In genomic region chr11:64313491-64314145, GRCh38 we compare ENCODE assay signal across 9 cellular contexts. TPM values are rescaled to one million over a fixed set of nuclear protein-coding genes. Genes with fewer than 3 reads are reported as not detected.
DNase-seq lines count a peak whose midpoint lies in the region; ATAC-seq and TF ChIP-seq lines count a peak whose summit lies in the region.
"Had no signal": no experiment of that assay in that cellular context is flagged by ENCODE, and none has a peak within 500 bp of the region (broad histone marks: within the 10 kb centered on the region; RNA-seq: fewer than 3 reads in every experiment).

No MANE protein-coding gene starts in this region.

- H3K36me3 Mint-ChIP-seq in memory B cell = peaks cover 7% of the 10 kb centered on the region
- H3K36me3 Mint-ChIP-seq in activated T-helper 2 cell treated with anti-CD3 and anti-CD28 coated beads, Interferon-gamma antibody, Interleukin-2, Interleukin-4, amounts not matched to agents 10 μg/mL and 5 μg/mL and 100 μg/mL, durations not matched to agents 14 hours and 24 hours and 36 hours (ENCODE audit: low read depth) = peaks cover 50% of the 10 kb centered on the region

- peaks cover 0 to 54% (median 0%) of the 10 kb centered on the region in 4 donors for H3K4me1 ChIP-seq in Peyer's patch
- H3K4me1 ChIP-seq in thyroid gland = peaks cover 0 to 6% of the 10 kb centered on the region in 2 donors

- no peak for DNase-seq in Peyer's patch
- no peak for DNase-seq in memory B cell (ENCODE audit: low spot score in 2 of 2)
- DNase-seq in thyroid gland = no peak
- DNase-seq in NK-92 (lab: John Stamatoyannopoulos, UW; ENCODE audit: unreplicated experiment) = no peak
- no peak for DNase-seq in activated T-helper 2 cell treated with anti-CD3 and anti-CD28 coated beads, Interferon-gamma antibody, Interleukin-2, Interleukin-4, amounts not matched to agents 10 μg/mL and 5 μg/mL and 100 μg/mL, durations not matched to agents 14 hours and 24 hours and 36 hours (ENCODE audit: low spot score)
- DNase-seq: PC-3 had no signal

- intact Hi-C loops in thyroid gland (cut with DNase I) = no loop called here
- intact Hi-C loops in activated T-helper 2 cell treated with anti-CD3 and anti-CD28 coated beads, Interferon-gamma antibody, Interleukin-2, Interleukin-4, amounts not matched to agents 10 μg/mL and 5 μg/mL and 100 μg/mL, durations not matched to agents 14 hours and 24 hours and 36 hours (cut with micrococcal nuclease) = no loop called here

- H3K36me3 ChIP-seq in Peyer's patch (peaks cover 0 to 36% (median 0%) of the 10 kb centered on the region in 3 donors), thyroid gland (peaks cover 11 to 23% of the 10 kb centered on the region in 2 donors)

- no peak for TF ChIP-seq CTCF in Peyer's patch (IDR thresholded peaks at IDR 0.05)
- TF ChIP-seq CTCF in thyroid gland (IDR thresholded peaks at IDR 0.05) = no peak

- H3K9me3 ChIP-seq in Peyer's patch (no peaks in the 10 kb centered on the region), thyroid gland (no peaks in the 10 kb centered on the region)

- no peaks in the 10 kb centered on the region for H3K9me3 Mint-ChIP-seq in memory B cell
- no peaks in the 10 kb centered on the region for H3K9me3 Mint-ChIP-seq in activated T-helper 2 cell treated with anti-CD3 and anti-CD28 coated beads, Interferon-gamma antibody, Interleukin-2, Interleukin-4, amounts not matched to agents 10 μg/mL and 5 μg/mL and 100 μg/mL, durations not matched to agents 14 hours and 24 hours and 36 hours

- no peaks in the 10 kb centered on the region for H3K27me3 Mint-ChIP-seq in memory B cell
- no peaks in the 10 kb centered on the region for H3K27me3 Mint-ChIP-seq in activated T-helper 2 cell treated with anti-CD3 and anti-CD28 coated beads, Interferon-gamma antibody, Interleukin-2, Interleukin-4, amounts not matched to agents 10 μg/mL and 5 μg/mL and 100 μg/mL, durations not matched to agents 14 hours and 24 hours and 36 hours (ENCODE audit: low read depth)

- H3K4me3 ChIP-seq in Peyer's patch (peak overlapping the region in 1 of 4 donors; percentile 18), thyroid gland (replicated peaks in 1 of 3) (no peak overlapping the region)

- H3K27ac ChIP-seq in Peyer's patch = peak overlapping the region; percentile 31 to 70 (median 46)
- H3K27ac ChIP-seq in cingulate gyrus (ENCODE audit: low read depth, low read length) = peak overlapping the region; percentile 44
- peak overlapping the region in 2 of 3 donors; percentile 24 to 50 for H3K27ac ChIP-seq in thyroid gland
- H3K27ac ChIP-seq: parathyroid adenoma had no signal

- ATAC-seq in memory B cell (ENCODE audit: low read depth) (no peak), GM19035 (IDR thresholded peaks at IDR 0.05; ENCODE audit: unreplicated experiment) (no peak)
- ATAC-seq: PC-3 had no signal

- no peak overlapping the region for H3K4me3 Mint-ChIP-seq in memory B cell
- H3K4me3 Mint-ChIP-seq in activated T-helper 2 cell treated with anti-CD3 and anti-CD28 coated beads, Interferon-gamma antibody, Interleukin-2, Interleukin-4, amounts not matched to agents 10 μg/mL and 5 μg/mL and 100 μg/mL, durations not matched to agents 14 hours and 24 hours and 36 hours (ENCODE audit: low read depth) = no peak overlapping the region

- WGBS in thyroid gland, 2 donors = 83 to 86% methylated on average over 15 to 18 of the region's 18 CpGs

- peak overlapping the region; percentile 68 for H3K27ac Mint-ChIP-seq in memory B cell
- no peak overlapping the region for H3K27ac Mint-ChIP-seq in activated T-helper 2 cell treated with anti-CD3 and anti-CD28 coated beads, Interferon-gamma antibody, Interleukin-2, Interleukin-4, amounts not matched to agents 10 μg/mL and 5 μg/mL and 100 μg/mL, durations not matched to agents 14 hours and 24 hours and 36 hours

- peaks cover 16% of the 10 kb centered on the region for H3K4me1 Mint-ChIP-seq in memory B cell
- H3K4me1 Mint-ChIP-seq in activated T-helper 2 cell treated with anti-CD3 and anti-CD28 coated beads, Interferon-gamma antibody, Interleukin-2, Interleukin-4, amounts not matched to agents 10 μg/mL and 5 μg/mL and 100 μg/mL, durations not matched to agents 14 hours and 24 hours and 36 hours (ENCODE audit: low read depth) = peaks cover 20% of the 10 kb centered on the region

- no peak for TF ChIP-seq POLR2A in Peyer's patch (IDR thresholded peaks at IDR 0.05)
- TF ChIP-seq POLR2A in thyroid gland (IDR thresholded peaks at IDR 0.05) = no peak

- H3K27me3 ChIP-seq in Peyer's patch = no peaks in the 10 kb centered on the region
- H3K27me3 ChIP-seq in thyroid gland = no peaks in the 10 kb centered on the region

RNA-seq across cellular contexts. Expression of gene TRMT112, which starts 3.7 kb away (rescaled TPM):
- total RNA-seq in Peyer's patch = 100 to 1,000 TPM in 1 of 4 donors, 10 to 100 TPM in 3; 55.3 to 163 (median 63.1) TPM
- 100 to 1,000 TPM; 228 to 435 (median 237) TPM for total RNA-seq in thyroid gland
- 290 and 291 TPM in 2 replicates for total RNA-seq in activated T-helper 2 cell treated with anti-CD3 and anti-CD28 coated beads, Interferon-gamma antibody, Interleukin-2, Interleukin-4, amounts not matched to agents 10 μg/mL and 5 μg/mL and 100 μg/mL, durations not matched to agents 14 hours and 24 hours and 36 hours

RNA-seq across cellular contexts. Expression of gene PRDX5, which starts 4.3 kb away (rescaled TPM):
- 100 to 1,000 TPM; 202 to 345 (median 268) TPM for total RNA-seq in Peyer's patch
- total RNA-seq in thyroid gland = 100 to 1,000 TPM; 384 to 962 (median 653) TPM
- total RNA-seq in activated T-helper 2 cell treated with anti-CD3 and anti-CD28 coated beads, Interferon-gamma antibody, Interleukin-2, Interleukin-4, amounts not matched to agents 10 μg/mL and 5 μg/mL and 100 μg/mL, durations not matched to agents 14 hours and 24 hours and 36 hours = 112 and 118 TPM in 2 replicates

RNA-seq across cellular contexts. Expression of gene ESRRA, which starts 8.3 kb away (rescaled TPM):
- total RNA-seq in Peyer's patch (100 to 1,000 TPM; 151 to 460 (median 341) TPM), thyroid gland (10 to 100 TPM; 42.8 to 71.6 (median 58.3) TPM)
- total RNA-seq in activated T-helper 2 cell treated with anti-CD3 and anti-CD28 coated beads, Interferon-gamma antibody, Interleukin-2, Interleukin-4, amounts not matched to agents 10 μg/mL and 5 μg/mL and 100 μg/mL, durations not matched to agents 14 hours and 24 hours and 36 hours = 49.4 and 54.6 TPM in 2 replicates

RNA-seq across cellular contexts. Expression of gene CATSPERZ, which starts 13.5 kb away (rescaled TPM):
- 1 to 10 TPM in 1 of 4 donors, not detected in 3; 9.9 TPM for total RNA-seq in Peyer's patch
- total RNA-seq in thyroid gland = 1 to 10 TPM in 2 of 4 donors, not detected in 2; 1.0 to 3.1 TPM
- 0.59 TPM in 1 of 2 replicates, not detected in the other for total RNA-seq in activated T-helper 2 cell treated with anti-CD3 and anti-CD28 coated beads, Interferon-gamma antibody, Interleukin-2, Interleukin-4, amounts not matched to agents 10 μg/mL and 5 μg/mL and 100 μg/mL, durations not matched to agents 14 hours and 24 hours and 36 hours

RNA-seq across cellular contexts. Expression of gene KCNK4, which starts 22.5 kb away (rescaled TPM):
- total RNA-seq in Peyer's patch (not detected), thyroid gland (not detected)
- not detected in 2 replicates for total RNA-seq in activated T-helper 2 cell treated with anti-CD3 and anti-CD28 coated beads, Interferon-gamma antibody, Interleukin-2, Interleukin-4, amounts not matched to agents 10 μg/mL and 5 μg/mL and 100 μg/mL, durations not matched to agents 14 hours and 24 hours and 36 hours
